ENCODE assay signal across 9 cellular contexts in the genomic region with DNA sequence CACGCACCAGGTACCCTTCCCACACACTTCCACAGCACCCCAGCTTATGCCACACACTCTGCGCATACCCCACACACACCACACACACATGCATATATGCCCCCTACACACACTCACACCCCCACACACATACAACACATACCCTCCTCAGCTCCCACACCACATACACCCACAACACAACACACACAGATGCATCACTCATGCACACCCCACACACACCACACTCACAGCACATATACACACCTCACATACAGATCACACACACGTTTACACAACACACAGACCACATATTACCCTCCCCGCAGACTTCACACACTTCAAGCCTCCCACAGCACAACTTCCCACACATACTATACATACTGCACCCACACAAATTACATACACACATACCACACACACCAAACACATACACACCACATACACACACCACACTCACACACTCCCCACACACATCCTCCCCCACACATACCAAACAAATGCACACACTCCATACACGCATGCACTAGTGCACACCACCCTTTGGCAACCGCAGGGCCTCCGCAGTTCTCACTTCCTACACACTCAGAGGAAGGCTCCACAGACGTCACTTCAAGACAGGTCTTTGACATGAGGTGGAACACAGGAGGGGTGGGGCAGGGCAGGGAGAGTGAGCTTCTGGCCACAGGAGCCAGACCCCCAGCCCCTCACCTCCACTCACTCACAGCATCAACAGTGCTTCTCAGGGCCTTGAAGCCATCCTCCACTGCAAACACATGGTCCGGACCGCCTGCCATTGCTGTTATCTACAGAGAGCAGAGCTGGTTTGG. TPM values are rescaled to one million over a fixed set of nuclear protein-coding genes. Genes with fewer than 3 reads are reported as not detected.
DNase-seq lines count a peak whose midpoint lies in the region; ATAC-seq and TF ChIP-seq lines count a peak whose summit lies in the region.
"Had no signal": no experiment of that assay in that cellular context is flagged by ENCODE, and none has a peak within 500 bp of the region (broad histone marks: within the 10 kb centered on the region; RNA-seq: fewer than 3 reads in every experiment).

No MANE protein-coding gene starts in this region.

- H3K4me2 ChIP-seq in mammary epithelial cell (ENCODE audit: insufficient read depth, low read depth, low read length): no peak overlapping the region

- CTCF ChIA-PET in mammary epithelial cell (lab: Charles Lee; ENCODE audit: low non-redundant PET): no interaction called here

- H3K27ac ChIP-seq in mammary epithelial cell (ENCODE audit: insufficient read depth, low read depth, low read length): no peak overlapping the region

- H3K27me3 ChIP-seq in mammary epithelial cell (ENCODE audit: insufficient read depth, low read length): no peaks in the 10 kb centered on the region

- no TSS peak for BruUV-seq in mammary epithelial cell (replicated peaks; lab: Mats Ljungman, UMichigan)

- no peak overlapping the region for H3K9ac ChIP-seq in mammary epithelial cell (ENCODE audit: insufficient read depth, low read length)

- no peak for TF ChIP-seq CTCF in mammary epithelial cell (conservative IDR thresholded peaks at IDR 0.05 in 1 of 2, IDR thresholded peaks at IDR 0.05 in 1 of 2; ENCODE audit: extremely low read depth in 1 of 2, insufficient read depth in 1 of 2, low read depth in 1 of 2, low read length in 2 of 2)

- TF ChIP-seq POLR2A in GM18505 (IDR thresholded peaks at IDR 0.05; ENCODE audit: borderline replicate concordance, extremely low read depth, insufficient read depth, insufficient read length): peak; percentile 21
- TF ChIP-seq POLR2A in erythroblast (IDR thresholded peaks at IDR 0.05; ENCODE audit: low read length): no peak

- in situ Hi-C loops in mammary epithelial cell (cut with MboI; ENCODE audit: low sequenced_read_pairs in 2 of 2): no loop called here

- no peaks in the 10 kb centered on the region for H3K4me1 ChIP-seq in mammary epithelial cell (ENCODE audit: insufficient read depth, low read length)

- ATAC-seq in GM18505 (IDR thresholded peaks at IDR 0.05; ENCODE audit: unreplicated experiment): peak; percentile 70
- peak; percentile 82 for ATAC-seq in HG03066 (IDR thresholded peaks at IDR 0.05; ENCODE audit: low read depth, unreplicated experiment)

- H2AFZ ChIP-seq in mammary epithelial cell (ENCODE audit: low read depth, low read length): no peak overlapping the region

- no peak overlapping the region for H3K4me3 ChIP-seq in mammary epithelial cell (replicated peaks in 1 of 3; ENCODE audit: insufficient read depth in 1 of 3, low read depth in 2 of 3, low read length in 3 of 3)

- no peaks in the 10 kb centered on the region for H3K36me3 ChIP-seq in mammary epithelial cell (ENCODE audit: insufficient read depth, low read length)

- H3K9me3 ChIP-seq in mammary epithelial cell (replicated peaks; ENCODE audit: insufficient read depth, low read length): no peaks in the 10 kb centered on the region

- 66% methylated on average over 8 of the region's 10 CpGs for WGBS in mammary epithelial cell (ENCODE audit: low coverage, missing lambda C conversion rate)

- peak; percentile 24 for DNase-seq in activated CD8-positive, alpha-beta memory T cell treated with anti-CD3 and anti-CD28 coated beads, Interleukin-2, amount 50 U/mL, for 1 hour (ENCODE audit: extremely low read depth)
- peak; percentile 40 for DNase-seq in stimulated activated CD4-positive, alpha-beta T cell treated with anti-CD3 and anti-CD28 coated beads, Interleukin-12 subunit alpha, Interleukin-12 subunit beta, amount 100 ng/mL, for 4 hours
- DNase-seq in dermis blood vessel endothelial cell (no peak), mammary epithelial cell (no peak), NCI-H2107 (lab: John Stamatoyannopoulos, UW) (no peak), erythroblast (lab: John Stamatoyannopoulos, UW) (no peak)
- DNase-seq: NCI-H524 had no signal

- intact Hi-C loops in mammary epithelial cell (cut with micrococcal nuclease): no loop called here

- H4K20me1 ChIP-seq in mammary epithelial cell (ENCODE audit: insufficient read depth, low read length): no peaks in the 10 kb centered on the region

- no peaks in the 10 kb centered on the region for H3K79me2 ChIP-seq in mammary epithelial cell (ENCODE audit: insufficient read depth, low read length)

- dilution Hi-C loops in mammary epithelial cell (cut with HindIII; ENCODE audit: low sequenced_read_pairs): loop anchor here (10.0 kb wide), 1 partner anchor 57 kb away; no protein-coding TSS in a partner anchor

RNA-seq across cellular contexts. Expression of a gene that starts 18.5 kb away (rescaled TPM):
- total RNA-seq in dermis blood vessel endothelial cell (not detected in 2 replicates), mammary epithelial cell (not detected)
- not detected for polyA plus RNA-seq in mammary epithelial cell
- polyA minus RNA-seq in mammary epithelial cell: not detected

Comparison
In these comparisons a context has a peak if more than half of its experiments do, and no peak if none do; other contexts are left out.
1. DNase-seq: peak in activated CD8-positive, alpha-beta memory T cell treated with anti-CD3 and anti-CD28 coated beads, Interleukin-2, amount 50 U/mL, for 1 hour (single experiment) and stimulated activated CD4-positive, alpha-beta T cell treated with anti-CD3 and anti-CD28 coated beads, Interleukin-12 subunit alpha, Interleukin-12 subunit beta, amount 100 ng/mL, for 4 hours (single experiment); none in dermis blood vessel endothelial cell (single experiment), mammary epithelial cell (single experiment), NCI-H2107 (single experiment) and erythroblast (0 of 2).